Comparison of ENCODE assay signal across 1 cellular context in the genomic region with DNA sequence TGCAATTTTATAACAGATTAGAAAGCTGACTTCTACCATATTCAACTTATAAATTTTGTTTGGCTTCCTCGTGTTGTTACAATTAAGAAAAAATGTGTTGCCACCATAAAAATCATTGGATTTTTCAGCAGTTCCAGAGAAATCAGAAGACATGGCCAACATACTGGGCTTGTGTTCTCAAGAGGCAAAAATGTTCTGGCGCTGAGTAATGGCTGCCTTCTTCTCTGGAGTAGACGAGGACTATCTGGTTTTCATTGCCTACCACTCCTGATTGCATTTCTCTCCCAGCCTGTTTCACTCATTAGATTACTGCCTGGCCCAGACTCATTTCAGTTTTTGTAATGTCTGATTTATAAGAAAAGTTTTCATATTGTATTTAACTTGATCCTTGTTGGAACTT.
TF ChIP-seq lines count a peak whose summit lies in the region.

No MANE protein-coding gene starts in this region.

TF ChIP-seq in SK-N-SH, 30 proteins besides CTCF, POLR2A, EP300 and RAD21 (continued from another document):
- TF ChIP-seq RXRA (IDR thresholded peaks at IDR 0.05; ENCODE audit: borderline replicate concordance, low read depth), result no peak
- no peak for TF ChIP-seq ELF1 (IDR thresholded peaks at IDR 0.05)
- no peak for TF ChIP-seq MEF2A (IDR thresholded peaks at IDR 0.05; ENCODE audit: borderline replicate concordance, low read depth)
- TF ChIP-seq EZH2phosphoT487 (IDR thresholded peaks at IDR 0.05; ENCODE audit: borderline replicate concordance, low read depth), result no peak
- TF ChIP-seq SMC3 (IDR thresholded peaks at IDR 0.05; ENCODE audit: low read depth, low read length), result no peak
- TF ChIP-seq FOSL2 (IDR thresholded peaks at IDR 0.05; ENCODE audit: borderline replicate concordance, low read depth), result no peak
- TF ChIP-seq FOXJ3 (CRISPR knock-in tag; IDR thresholded peaks at IDR 0.05), result no peak
- no peak for TF ChIP-seq TAF1 (IDR thresholded peaks at IDR 0.05; ENCODE audit: borderline replicate concordance, low read depth, low read length)
